Comparison of ENCODE assay signal across 22 cellular contexts in genomic region chr2:30705056-30705455, GRCh38.
"Had no signal": no experiment of that assay in that cellular context is flagged by ENCODE, and none has a peak within 500 bp of the region (broad histone marks: within the 10 kb centered on the region; RNA-seq: fewer than 3 reads in every experiment).

No MANE protein-coding gene starts in this region.

- H3K27me3 ChIP-seq: breast epithelium, sigmoid colon, spleen had no signal

- H3K27ac ChIP-seq: breast epithelium, epithelial cell of prostate, thoracic aorta had no signal

- H3K4me3 ChIP-seq: adrenal gland, breast epithelium, mucosa of descending colon, sigmoid colon, spleen, thoracic aorta had no signal

- ATAC-seq: activated CD8-positive, alpha-beta T cell treated with anti-CD3 and anti-CD28 coated beads for 36 hours; mucosa of descending colon had no signal

- H3K36me3 ChIP-seq: adrenal gland, breast epithelium, sigmoid colon, spleen, thoracic aorta, WERI-Rb-1 had no signal

- DNase-seq: activated CD4-positive, alpha-beta T cell treated with anti-CD3 and anti-CD28 coated beads, Interleukin-2, amount 10 ng/mL, durations not matched to agents 7 days and 5 days; activated CD4-positive, CD25-positive, alpha-beta regulatory T cell treated with anti-CD3 and anti-CD28 coated beads, Interleukin-2, amount 50 U/mL, for 72 hours; activated CD8-positive, alpha-beta T cell treated with anti-CD3 and anti-CD28 coated beads for 36 hours; activated naive CD4-positive, alpha-beta T cell; activated T-cell treated with anti-CD3 and anti-CD28 coated beads, Interleukin-2, amount 50 U/mL, for 1 hour; cerebellar nuclear complex; cortex of kidney; foreskin fibroblast; hippocampal formation; mucosa of descending colon; nephron progenitor cell; posterior cingulate gyrus; sigmoid colon; spleen; stimulated activated CD4-positive, alpha-beta T cell treated with anti-CD3 and anti-CD28 coated beads, Interleukin-4, amount 100 ng/mL, for 1 hour; stimulated activated naive CD4-positive, alpha-beta T cell; T-helper 1 cell; WERI-Rb-1 had no signal

- H3K4me1 ChIP-seq: adrenal gland, breast epithelium had no signal
